ENCODE assay signal across 9 cellular contexts in genomic region chr6:32148722-32149576, GRCh38. TPM values are rescaled to one million over a fixed set of nuclear protein-coding genes. Genes with fewer than 3 reads are reported as not detected.
DNase-seq lines count a peak whose midpoint lies in the region; ATAC-seq and TF ChIP-seq lines count a peak whose summit lies in the region.
"Had no signal": no experiment of that assay in that cellular context is flagged by ENCODE, and none has a peak within 500 bp of the region (broad histone marks: within the 10 kb centered on the region; RNA-seq: fewer than 3 reads in every experiment).

No MANE protein-coding gene starts in this region.

- no peak overlapping the region for H4K8ac ChIP-seq in mesenchymal stem cell (ENCODE audit: low read length)

- H3K18ac ChIP-seq in mesenchymal stem cell (ENCODE audit: low read depth in 1 of 2, low read length in 2 of 2) = no peak overlapping the region

- H3K9ac ChIP-seq in mesenchymal stem cell (ENCODE audit: low read length) = no peak overlapping the region

- no peaks in the 10 kb centered on the region for H3K27me3 ChIP-seq in brain microvascular endothelial cell (replicated peaks)
- peaks cover 39 to 46% of the 10 kb centered on the region in 2 experiments for H3K27me3 ChIP-seq in mesenchymal stem cell (ENCODE audit: control insufficient read depth in 1 of 2, insufficient read depth in 1 of 2, low read length in 2 of 2)

- peaks cover 19% of the 10 kb centered on the region for H3K4me1 ChIP-seq in mesenchymal stem cell (ENCODE audit: control insufficient read depth, insufficient read depth, low read depth, low read length)

- H2BK12ac ChIP-seq in mesenchymal stem cell (ENCODE audit: low read length in 2 of 2) = no peak overlapping the region

- H3K79me1 ChIP-seq in mesenchymal stem cell (replicated peaks; ENCODE audit: low read length, poor library complexity, severe bottlenecking) = peaks cover 3% of the 10 kb centered on the region

- H3K4ac ChIP-seq in mesenchymal stem cell (ENCODE audit: low read depth in 1 of 2, low read length in 2 of 2) = no peak overlapping the region

- H3K27ac ChIP-seq in brain microvascular endothelial cell = no peak overlapping the region
- H3K27ac ChIP-seq in mesenchymal stem cell (ENCODE audit: low read length, poor library complexity, severe bottlenecking) = no peak overlapping the region
- H3K27ac ChIP-seq: A549 had no signal

- no peaks in the 10 kb centered on the region for H3K36me3 ChIP-seq in brain microvascular endothelial cell (replicated peaks)
- no peaks in the 10 kb centered on the region for H3K36me3 ChIP-seq in mesenchymal stem cell (ENCODE audit: control insufficient read depth in 1 of 2, insufficient read depth in 2 of 2, low read depth in 1 of 2, low read length in 2 of 2)

- 47% methylated on average over 60 of the region's 64 CpGs for WGBS in mesenchymal stem cell

- no peak overlapping the region for H2AK5ac ChIP-seq in mesenchymal stem cell (ENCODE audit: low read length, severe bottlenecking)

- no peak overlapping the region for H2BK5ac ChIP-seq in mesenchymal stem cell (ENCODE audit: low read depth, low read length, poor library complexity, severe bottlenecking)

- H3K4me3 ChIP-seq in brain microvascular endothelial cell (ENCODE audit: low read depth, low read length) (peak overlapping the region; percentile 35), mesenchymal stem cell (ENCODE audit: insufficient read depth in 1 of 2, low read depth in 1 of 2, low read length in 2 of 2) (peak overlapping the region in 1 of 2 experiments; percentile 44)
- H3K4me3 ChIP-seq: A549 had no signal

- H3K23ac ChIP-seq in mesenchymal stem cell (ENCODE audit: low read length in 2 of 2) = no peak overlapping the region

- no peak overlapping the region for H2BK15ac ChIP-seq in mesenchymal stem cell (ENCODE audit: low read depth, poor library complexity, severe bottlenecking)

- H3K9me3 ChIP-seq in mesenchymal stem cell (ENCODE audit: control insufficient read depth, low read length) = no peaks in the 10 kb centered on the region
- H3K9me3 ChIP-seq: A549 had no signal

- H2BK120ac ChIP-seq in mesenchymal stem cell (ENCODE audit: low read depth, low read length) = no peak overlapping the region

- no peak overlapping the region for H3K14ac ChIP-seq in mesenchymal stem cell (ENCODE audit: low read length in 2 of 2)

- no peak overlapping the region for H4K91ac ChIP-seq in mesenchymal stem cell (ENCODE audit: low read length)

- H2AFZ ChIP-seq in mesenchymal stem cell (ENCODE audit: low read depth, low read length) = no peak overlapping the region

- no peak for ATAC-seq in GM18858 (IDR thresholded peaks at IDR 0.05; ENCODE audit: unreplicated experiment)
- ATAC-seq: A549 had no signal

- in situ Hi-C loops in brain microvascular endothelial cell (cut with HindIII; ENCODE audit: low pct_ligation_motif_present, low sequenced_read_pairs) = no loop called here

- H3K4me2 ChIP-seq in mesenchymal stem cell (ENCODE audit: low read length, poor library complexity, severe bottlenecking) = no peak overlapping the region
- H3K4me2 ChIP-seq: A549 had no signal

- DNase-seq in NCI-H345 (lab: John Stamatoyannopoulos, UW) (peak; percentile 5), NCI-H345 treated with DMSO at 0.1 percent for 48 hours (lab: John Stamatoyannopoulos, UW; ENCODE audit: unreplicated experiment) (no peak), brain microvascular endothelial cell (peak; percentile 33), mesenchymal stem cell (peak; percentile 44), NCI-H2107 treated with DMSO at 0.1 percent for 48 hours (lab: John Stamatoyannopoulos, UW; ENCODE audit: unreplicated experiment) (no peak), NCI-H1930 (lab: John Stamatoyannopoulos, UW) (no peak)
- peak; percentile 86 for DNase-seq in stimulated activated CD8-positive, alpha-beta memory T cell treated with anti-CD3 and anti-CD28 coated beads, Interleukin-4, amount 100 ng/mL, for 48 hours

- peak; percentile 39 for TF ChIP-seq CTCF in brain microvascular endothelial cell (IDR thresholded peaks at IDR 0.05; ENCODE audit: low read depth, low read length, missing control alignments)

RNA-seq across cellular contexts. Expression of gene PRRT1, which starts 2.8 kb away (rescaled TPM):
- 8.0 TPM for polyA plus RNA-seq in mesenchymal stem cell (2013, experiment 1 of 2)
- 7.9 TPM for polyA plus RNA-seq in mesenchymal stem cell (2013, experiment 2 of 2)

RNA-seq across cellular contexts. Expression of gene PPT2, which starts 5.0 kb away (rescaled TPM):
- 31.6 TPM for polyA plus RNA-seq in mesenchymal stem cell (2013, experiment 1 of 2)
- polyA plus RNA-seq in mesenchymal stem cell (2013, experiment 2 of 2) = 31.6 TPM

RNA-seq across cellular contexts. Expression of gene EGFL8, which starts 15.4 kb away (rescaled TPM):
- polyA plus RNA-seq in mesenchymal stem cell (2013, experiment 1 of 2) = 16.8 TPM
- 16.9 TPM for polyA plus RNA-seq in mesenchymal stem cell (2013, experiment 2 of 2)

RNA-seq across cellular contexts. Expression of gene FKBPL, which starts 18.9 kb away (rescaled TPM):
- polyA plus RNA-seq in mesenchymal stem cell (2013, experiment 1 of 2) = 4.3 TPM
- 4.3 TPM for polyA plus RNA-seq in mesenchymal stem cell (2013, experiment 2 of 2)

RNA-seq across cellular contexts. Expression of gene ATF6B, which starts 20.9 kb away (rescaled TPM):
- polyA plus RNA-seq in mesenchymal stem cell (2013, experiment 1 of 2) = 68.3 TPM
- 66.3 TPM for polyA plus RNA-seq in mesenchymal stem cell (2013, experiment 2 of 2)

Comparison
In these comparisons a context has a peak if more than half of its experiments do, and no peak if none do; other contexts are left out.
1. DNase-seq: peak in NCI-H345 (single experiment), brain microvascular endothelial cell (single experiment), mesenchymal stem cell (single experiment) and stimulated activated CD8-positive, alpha-beta memory T cell treated with anti-CD3 and anti-CD28 coated beads, Interleukin-4, amount 100 ng/mL, for 48 hours (single experiment); none in NCI-H345 treated with DMSO at 0.1 percent for 48 hours (single experiment), NCI-H2107 treated with DMSO at 0.1 percent for 48 hours (single experiment) and NCI-H1930 (0 of 2).